In genomic region chr5:114988096-114988495, GRCh38 we compare ENCODE assay signal across 24 cellular contexts.
"Had no signal": no experiment of that assay in that cellular context is flagged by ENCODE, and none has a peak within 500 bp of the region (broad histone marks: within the 10 kb centered on the region; RNA-seq: fewer than 3 reads in every experiment).

No MANE protein-coding gene starts in this region.

- H3K27ac Mint-ChIP-seq: activated CD4-positive, alpha-beta memory T cell treated with anti-CD3 and anti-CD28 coated beads, Interleukin-2, amount 10 ng/mL, durations not matched to agents 7 days and 5 days; activated CD4-positive, alpha-beta T cell treated with anti-CD3 and anti-CD28 coated beads for 36 hours; activated CD4-positive, alpha-beta T cell treated with anti-CD3 and anti-CD28 coated beads, Interleukin-2, amount 10 ng/mL, durations not matched to agents 24 days and 14 days; activated naive CD8-positive, alpha-beta T cell; activated T-helper 17 cell treated with anti-CD3 and anti-CD28 coated beads, Interleukin-2, amount 50 U/mL, for 72 hours; effector memory CD8-positive, alpha-beta T cell had no signal

- H3K36me3 Mint-ChIP-seq: activated naive CD8-positive, alpha-beta T cell had no signal

- H3K4me3 Mint-ChIP-seq: activated CD4-positive, alpha-beta memory T cell treated with anti-CD3 and anti-CD28 coated beads, Interleukin-2, amount 10 ng/mL, durations not matched to agents 7 days and 5 days; activated CD4-positive, alpha-beta T cell treated with anti-CD3 and anti-CD28 coated beads for 36 hours; activated CD4-positive, alpha-beta T cell treated with anti-CD3 and anti-CD28 coated beads, Interleukin-2, amount 10 ng/mL, durations not matched to agents 24 days and 14 days; activated naive CD8-positive, alpha-beta T cell; activated T-cell treated with anti-CD3 and anti-CD28 coated beads, Interleukin-2, amount 50 U/mL, for 4 hours; activated T-helper 17 cell treated with anti-CD3 and anti-CD28 coated beads, Interleukin-2, amount 50 U/mL, for 72 hours; effector memory CD8-positive, alpha-beta T cell had no signal

- H3K27me3 Mint-ChIP-seq: activated CD4-positive, alpha-beta memory T cell treated with anti-CD3 and anti-CD28 coated beads, Interleukin-2, amount 10 ng/mL, durations not matched to agents 7 days and 5 days; activated CD4-positive, alpha-beta T cell treated with anti-CD3 and anti-CD28 coated beads, Interleukin-2, amount 10 ng/mL, durations not matched to agents 24 days and 14 days had no signal

- DNase-seq: activated CD4-positive, alpha-beta memory T cell treated with anti-CD3 and anti-CD28 coated beads, Interleukin-2, amount 10 ng/mL, durations not matched to agents 7 days and 5 days; activated CD4-positive, alpha-beta T cell treated with anti-CD3 and anti-CD28 coated beads for 36 hours; activated CD4-positive, alpha-beta T cell treated with anti-CD3 and anti-CD28 coated beads, Interleukin-2, amount 10 ng/mL, durations not matched to agents 24 days and 14 days; activated CD4-positive, CD25-positive, alpha-beta regulatory T cell; activated CD4-positive, CD25-positive, alpha-beta regulatory T cell treated with anti-CD3 and anti-CD28 coated beads, Interleukin-2, amount 50 U/mL, for 72 hours; activated CD8-positive, alpha-beta memory T cell treated with anti-CD3 and anti-CD28 coated beads, Interleukin-2, amount 50 U/mL, for 48 hours; activated effector memory CD4-positive, alpha-beta T cell treated with Interleukin-2 at 50 U/mL for 16 hours; activated gamma-delta T cell treated with Interleukin-2 at 50 U/mL for 16 hours; activated naive CD4-positive, alpha-beta T cell treated with anti-CD3 and anti-CD28 coated beads, Interleukin-2, amount 50 U/mL, for 16 hours; activated naive CD4-positive, alpha-beta T cell treated with Interleukin-2 at 50 U/mL for 16 hours; activated T-cell treated with anti-CD3 and anti-CD28 coated beads for 4 hours; activated T-cell treated with anti-CD3 and anti-CD28 coated beads, Interleukin-2, amount 50 U/mL, for 4 hours; amniotic stem cell; anterior cingulate cortex; body of pancreas; cortex of kidney; dermis blood vessel endothelial cell; effector CD4-positive, alpha-beta T cell; effector memory CD8-positive, alpha-beta T cell; erythroblast; foreskin melanocyte; T-helper 2 cell had no signal

- H3K4me1 Mint-ChIP-seq: activated CD4-positive, alpha-beta memory T cell treated with anti-CD3 and anti-CD28 coated beads, Interleukin-2, amount 10 ng/mL, durations not matched to agents 7 days and 5 days; activated CD4-positive, alpha-beta T cell treated with anti-CD3 and anti-CD28 coated beads for 36 hours; activated CD4-positive, alpha-beta T cell treated with anti-CD3 and anti-CD28 coated beads, Interleukin-2, amount 10 ng/mL, durations not matched to agents 24 days and 14 days; activated T-helper 17 cell treated with anti-CD3 and anti-CD28 coated beads, Interleukin-2, amount 50 U/mL, for 72 hours had no signal

- H3K9me3 Mint-ChIP-seq: activated CD4-positive, alpha-beta memory T cell treated with anti-CD3 and anti-CD28 coated beads, Interleukin-2, amount 10 ng/mL, durations not matched to agents 7 days and 5 days; activated CD4-positive, alpha-beta T cell treated with anti-CD3 and anti-CD28 coated beads, Interleukin-2, amount 10 ng/mL, durations not matched to agents 24 days and 14 days; activated T-cell treated with anti-CD3 and anti-CD28 coated beads, Interleukin-2, amount 50 U/mL, for 4 hours; activated T-helper 17 cell treated with anti-CD3 and anti-CD28 coated beads, Interleukin-2, amount 50 U/mL, for 72 hours; effector memory CD8-positive, alpha-beta T cell had no signal
